Comparison of ENCODE assay signal across 8 cellular contexts in the genomic region with DNA sequence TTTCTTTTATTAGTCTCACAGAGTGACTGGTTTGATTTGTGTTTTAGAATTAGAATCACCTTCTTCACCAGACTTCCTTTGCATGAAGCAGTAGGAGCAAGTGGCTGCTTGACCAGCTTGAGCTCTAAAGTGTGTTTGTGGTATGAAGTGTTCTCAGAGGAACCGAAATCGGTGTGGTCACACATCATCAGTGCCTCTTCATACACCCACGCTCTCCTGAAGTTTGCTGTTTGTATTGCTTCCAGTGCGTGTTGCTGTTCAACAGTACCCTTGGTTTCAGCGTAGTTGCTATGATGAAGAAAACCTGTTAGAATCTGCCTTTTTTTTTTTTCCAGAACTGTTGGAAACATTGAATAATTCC.
DNase-seq lines count a peak whose midpoint lies in the region; ATAC-seq and TF ChIP-seq lines count a peak whose summit lies in the region.

No MANE protein-coding gene starts in this region.

- H3K4me3 Mint-ChIP-seq in activated CD4-positive, alpha-beta T cell treated with anti-CD3 and anti-CD28 coated beads, Interleukin-2, amount 10 ng/mL, durations not matched to agents 24 days and 14 days: peak overlapping the region; percentile 56

- H3K9me3 Mint-ChIP-seq in activated CD4-positive, alpha-beta T cell treated with anti-CD3 and anti-CD28 coated beads, Interleukin-2, amount 10 ng/mL, durations not matched to agents 24 days and 14 days: no peaks in the 10 kb centered on the region

- TF ChIP-seq CTCF in mucosa of descending colon (IDR thresholded peaks at IDR 0.05) (no peak), coronary artery (IDR thresholded peaks at IDR 0.05) (no peak)

- H3K36me3 Mint-ChIP-seq in activated CD4-positive, alpha-beta T cell treated with anti-CD3 and anti-CD28 coated beads, Interleukin-2, amount 10 ng/mL, durations not matched to agents 24 days and 14 days (ENCODE audit: low read depth): peaks cover 2% of the 10 kb centered on the region

- peaks cover 75% of the 10 kb centered on the region for H3K4me1 Mint-ChIP-seq in activated CD4-positive, alpha-beta T cell treated with anti-CD3 and anti-CD28 coated beads, Interleukin-2, amount 10 ng/mL, durations not matched to agents 24 days and 14 days

- intact Hi-C loops in activated CD4-positive, alpha-beta T cell treated with anti-CD3 and anti-CD28 coated beads, Interleukin-2, amount 10 ng/mL, durations not matched to agents 24 days and 14 days (cut with micrococcal nuclease): loop anchor here (1.0 to 5.0 kb wide), 4 partner anchors 9 to 105 kb away; a partner anchor contains a TSS
- intact Hi-C loops in mucosa of descending colon (cut with DNase I, micrococcal nuclease): no loop called here
- intact Hi-C loops in head of caudate nucleus (cut with DNase I): no loop called here

- no peak overlapping the region for H3K27ac ChIP-seq in coronary artery

- in situ Hi-C loops in ACHN (cut with HindIII; ENCODE audit: low pct_ligation_motif_present, low pct_unique_long_range_greater_than_20kb, low sequenced_read_pairs): no loop called here

- H3K36me3 ChIP-seq in mucosa of descending colon (ENCODE audit: low read depth): no peaks in the 10 kb centered on the region

- H3K4me1 ChIP-seq in mucosa of descending colon (ENCODE audit: low read depth): peaks cover 45% of the 10 kb centered on the region

- no peaks in the 10 kb centered on the region for H3K9me3 ChIP-seq in mucosa of descending colon

- H3K27ac Mint-ChIP-seq in activated CD4-positive, alpha-beta T cell treated with anti-CD3 and anti-CD28 coated beads, Interleukin-2, amount 10 ng/mL, durations not matched to agents 24 days and 14 days: peak overlapping the region; percentile 92

- no peaks in the 10 kb centered on the region for H3K27me3 Mint-ChIP-seq in activated CD4-positive, alpha-beta T cell treated with anti-CD3 and anti-CD28 coated beads, Interleukin-2, amount 10 ng/mL, durations not matched to agents 24 days and 14 days

- ATAC-seq in HG03025 (IDR thresholded peaks at IDR 0.05; ENCODE audit: low FRiP score, unreplicated experiment) (peak; percentile 80), mucosa of descending colon (peak; percentile 67)

- peak; percentile 31 to 48 (median 44) for DNase-seq in stimulated activated CD4-positive, alpha-beta T cell treated with anti-CD3 and anti-CD28 coated beads, Interleukin-12 subunit alpha, Interleukin-12 subunit beta, amount 100 ng/mL, for 48 hours (ENCODE audit: low read depth in 2 of 3, low spot score in 1 of 3)
- no peak for DNase-seq in stimulated activated CD4-positive, alpha-beta T cell treated with anti-CD3 and anti-CD28 coated beads, Interleukin-12 subunit alpha, Interleukin-12 subunit beta, amount 100 ng/mL, for 4 hours
- DNase-seq in activated CD4-positive, alpha-beta T cell treated with anti-CD3 and anti-CD28 coated beads, Interleukin-2, amount 10 ng/mL, durations not matched to agents 24 days and 14 days: peak; percentile 82
- peak in 1 of 3 donors; percentile 44 for DNase-seq in mucosa of descending colon
- no peak for DNase-seq in head of caudate nucleus
- DNase-seq in coronary artery (ENCODE audit: low spot score): no peak
- no peak for DNase-seq in ACHN

- H3K4me3 ChIP-seq in mucosa of descending colon: no peak overlapping the region
- H3K4me3 ChIP-seq in coronary artery: no peak overlapping the region

Comparison
In these comparisons a context has a peak if more than half of its experiments do, and no peak if none do; other contexts are left out.
1. DNase-seq: peak in stimulated activated CD4-positive, alpha-beta T cell treated with anti-CD3 and anti-CD28 coated beads, Interleukin-12 subunit alpha, Interleukin-12 subunit beta, amount 100 ng/mL, for 48 hours (3 of 3) and activated CD4-positive, alpha-beta T cell treated with anti-CD3 and anti-CD28 coated beads, Interleukin-2, amount 10 ng/mL, durations not matched to agents 24 days and 14 days (single experiment); none in stimulated activated CD4-positive, alpha-beta T cell treated with anti-CD3 and anti-CD28 coated beads, Interleukin-12 subunit alpha, Interleukin-12 subunit beta, amount 100 ng/mL, for 4 hours (single experiment), head of caudate nucleus (0 of 42), coronary artery (single experiment) and ACHN (single experiment).